ENCODE assay signal across 8 cellular contexts in the genomic region with DNA sequence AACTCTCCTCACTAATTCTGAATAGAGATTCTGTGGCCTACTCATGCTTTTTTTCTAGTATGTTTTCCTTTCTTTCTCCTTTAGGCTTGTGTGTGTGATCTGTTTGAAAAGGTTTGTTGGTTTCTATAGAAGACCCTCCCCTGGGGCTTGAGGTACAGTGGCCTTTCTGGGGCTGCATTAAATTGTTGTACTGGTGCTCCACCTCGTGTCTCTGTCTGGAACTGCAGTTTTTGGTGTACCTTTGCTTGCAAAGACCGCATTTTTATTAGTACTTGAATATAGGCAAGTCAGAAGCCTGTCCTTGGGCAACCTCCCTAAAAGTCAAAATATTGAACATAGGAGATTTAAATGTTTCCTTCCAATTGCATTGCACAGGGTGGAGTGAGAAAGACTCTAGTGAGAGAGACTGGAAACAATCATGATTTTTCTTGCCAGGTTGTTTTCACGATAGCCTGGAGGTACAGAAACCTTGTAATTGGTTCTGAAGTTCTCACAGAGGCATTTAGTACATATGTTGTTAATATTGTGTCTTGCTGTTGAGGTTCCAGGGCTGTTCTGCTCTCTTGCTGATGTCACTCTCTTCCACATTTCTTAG. TPM values are rescaled to one million over a fixed set of nuclear protein-coding genes. Genes with fewer than 3 reads are reported as not detected.
DNase-seq lines count a peak whose midpoint lies in the region; FAIRE-seq and TF ChIP-seq lines count a peak whose summit lies in the region.

No MANE protein-coding gene starts in this region.

- FAIRE-seq in small intestine (lab: Jason Lieb, UNC): no peak

- H3K27ac ChIP-seq in 22Rv1: no peak overlapping the region
- H3K27ac ChIP-seq in small intestine (ENCODE audit: low read depth in 1 of 2, low read length in 1 of 2): no peak overlapping the region

- no peaks in the 10 kb centered on the region for H3K27me3 ChIP-seq in small intestine (ENCODE audit: control insufficient read depth in 2 of 2, insufficient read depth in 2 of 2, low read length in 2 of 2)

- POLR2A ChIA-PET in HEK293T (lab: Yijun Ruan, JAX): no interaction called here

- DNase-seq in EL (peak; percentile 41), HEK293T (ENCODE audit: extremely low spot score) (peak; percentile 31), NCI-H1105 (lab: John Stamatoyannopoulos, UW) (peak; percentile 14), UCSD-AML1 (lab: John Stamatoyannopoulos, UW; ENCODE audit: unreplicated experiment) (peak; percentile 34), fibroblast of the aortic adventitia (ENCODE audit: low read depth) (peak; percentile 56), small intestine (peak; percentile 27), G401 (ENCODE audit: low spot score) (no peak)

- 25 to 36% (median 30%) methylated on average over 3 of the region's 3 CpGs for WGBS in small intestine, 3 donors

- in situ Hi-C loops in G401 (cut with HindIII; ENCODE audit: low sequenced_read_pairs): no loop called here

- CTCF ChIA-PET in HEK293T (lab: Yijun Ruan, JAX): no interaction called here

- TF ChIP-seq CTCF in 22Rv1 (IDR thresholded peaks at IDR 0.05) (peak; percentile 95), fibroblast of the aortic adventitia (IDR thresholded peaks at IDR 0.05; ENCODE audit: insufficient read depth, low read length) (peak; percentile 77)

- no peaks in the 10 kb centered on the region for H3K36me3 ChIP-seq in small intestine (ENCODE audit: control insufficient read depth in 2 of 2, insufficient read depth in 2 of 2, low read length in 2 of 2)

- H3K4me3 ChIP-seq in fibroblast of the aortic adventitia (ENCODE audit: low read depth, low read length) (no peak overlapping the region), small intestine (ENCODE audit: low read depth in 1 of 2, low read length in 2 of 2) (no peak overlapping the region)

- H3K9me3 ChIP-seq in small intestine (ENCODE audit: control insufficient read depth, low read depth): no peaks in the 10 kb centered on the region

- no peaks in the 10 kb centered on the region for H3K4me1 ChIP-seq in small intestine (ENCODE audit: control insufficient read depth in 2 of 2, insufficient read depth in 1 of 2, low read depth in 1 of 2, low read length in 1 of 2)

TF ChIP-seq in HEK293T, 16 proteins besides CTCF, POLR2A, EP300 and RAD21:
- TF ChIP-seq ZNF384 (IDR thresholded peaks at IDR 0.05) (no peak), FOXM1 (IDR thresholded peaks at IDR 0.05; ENCODE audit: borderline replicate concordance) (no peak), ARNT (IDR thresholded peaks at IDR 0.05) (no peak), FOXK2 (IDR thresholded peaks at IDR 0.05) (no peak), TARDBP (IDR thresholded peaks at IDR 0.05) (no peak), HDGF (IDR thresholded peaks at IDR 0.05; ENCODE audit: borderline replicate concordance) (no peak)
- TF ChIP-seq, protein P1, sequence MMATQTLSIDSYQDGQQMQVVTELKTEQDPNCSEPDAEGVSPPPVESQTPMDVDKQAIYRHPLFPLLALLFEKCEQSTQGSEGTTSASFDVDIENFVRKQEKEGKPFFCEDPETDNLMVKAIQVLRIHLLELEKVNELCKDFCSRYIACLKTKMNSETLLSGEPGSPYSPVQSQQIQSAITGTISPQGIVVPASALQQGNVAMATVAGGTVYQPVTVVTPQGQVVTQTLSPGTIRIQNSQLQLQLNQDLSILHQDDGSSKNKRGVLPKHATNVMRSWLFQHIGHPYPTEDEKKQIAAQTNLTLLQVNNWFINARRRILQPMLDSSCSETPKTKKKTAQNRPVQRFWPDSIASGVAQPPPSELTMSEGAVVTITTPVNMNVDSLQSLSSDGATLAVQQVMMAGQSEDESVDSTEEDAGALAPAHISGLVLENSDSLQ (IDR thresholded peaks at IDR 0.05): no peak

RNA-seq across cellular contexts. Expression of gene SLCO1B1, which starts 39.0 kb away (rescaled TPM):
- total RNA-seq in fibroblast of the aortic adventitia (ENCODE audit: low replicate concordance): not detected in 2 replicates
- polyA plus RNA-seq in small intestine: not detected
- total RNA-seq in G401 (2014; rRNA removed; shearing (Covaris generic)): not detected in 2 replicates
